9 cellular contexts compared by ENCODE assay signal in the genomic region with DNA sequence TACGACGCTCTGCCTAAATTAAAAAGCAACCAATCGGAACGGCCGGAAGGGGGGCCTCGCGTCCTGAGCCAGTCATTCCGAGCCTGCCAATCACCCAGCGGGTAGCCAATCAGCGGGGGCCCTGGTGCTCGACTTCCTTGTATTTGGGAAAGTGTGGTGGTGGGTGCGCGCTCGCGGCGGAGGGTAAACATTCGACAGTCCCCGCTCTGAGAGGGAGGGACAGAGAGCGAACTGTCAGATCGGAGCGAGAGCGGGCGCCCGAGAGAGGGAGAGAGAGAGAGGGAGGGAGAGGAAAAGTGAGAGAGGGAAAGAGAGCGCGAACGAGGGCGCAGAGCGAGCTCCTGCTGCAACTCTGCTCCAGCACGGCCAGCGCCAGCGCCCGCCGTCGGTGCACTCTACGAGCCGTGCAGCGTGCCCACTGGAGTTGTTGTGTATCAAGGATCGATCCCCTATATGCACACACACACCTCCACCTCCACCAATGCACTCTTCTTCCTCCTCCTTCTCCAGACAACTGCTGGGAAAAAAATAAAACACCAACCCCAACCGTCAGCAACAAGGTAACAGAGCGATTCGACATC. TPM values are rescaled to one million over a fixed set of nuclear protein-coding genes. Genes with fewer than 3 reads are reported as not detected.
A peak's percentile ranks its signal among the peaks of the same experiment; 100 is the strongest.
DNase-seq lines count a peak whose midpoint lies in the region; ATAC-seq and TF ChIP-seq lines count a peak whose summit lies in the region.
"Had no signal": no experiment of that assay in that cellular context is flagged by ENCODE, and none has a peak within 500 bp of the region (broad histone marks: within the 10 kb centered on the region; RNA-seq: fewer than 3 reads in every experiment).

A gene (plus strand): TSS at position 190 of the 581 bp plus-strand sequence. CDS start 1,396 bp downstream, outside the sequence.

- no peak within 1 kb of the TSS for H3K9ac ChIP-seq in BLaER1

- H3K4me3 ChIP-seq in BLaER1: peak within 1 kb of the TSS; percentile 56
- H3K4me3 ChIP-seq in HEK293 (ENCODE audit: low read depth, low read length): peak within 1 kb of the TSS; percentile 62
- peak within 1 kb of the TSS; percentile 32 for H3K4me3 ChIP-seq in SJSA1

- H3K36me3 ChIP-seq in BLaER1 (no peaks in the 10 kb centered on the region), HEK293 (ENCODE audit: control insufficient read depth in 2 of 2, insufficient read depth in 1 of 2, low read length in 2 of 2) (peaks cover 6 to 8% of the 10 kb centered on the region in 2 experiments), SJSA1 (no peaks in the 10 kb centered on the region)

- intact Hi-C loops in dendritic cell treated with granulocyte-macrophage colony-stimulating factor and Interleukin-4, amounts not matched to agents 40 ng/mL and 50 ng/mL, for 4 days (cut with micrococcal nuclease): no loop called here

- DNase-seq in SJSA1 (ENCODE audit: low read depth in 1 of 2, low spot score in 2 of 2): peak; percentile 64 to 72
- peak; percentile 100 for DNase-seq in medulla oblongata (ENCODE audit: extremely low spot score)

- H3K27ac Mint-ChIP-seq in dendritic cell treated with granulocyte-macrophage colony-stimulating factor and Interleukin-4, amounts not matched to agents 40 ng/mL and 50 ng/mL, for 4 days: peak within 1 kb of the TSS; percentile 29
- H3K27ac Mint-ChIP-seq in stimulated activated naive CD8-positive, alpha-beta T cell treated with anti-CD3 and anti-CD28 coated beads, Interleukin-15, Interleukin-2, amounts not matched to agents 100 ng/mL and 50 ng/mL, for 24 hours: peak within 1 kb of the TSS; percentile 82

- CTCF ChIA-PET in HEK293 (lab: Yijun Ruan, JAX): interaction anchor here (0.7 kb wide), 1 partner anchor 348 kb away, joined by 4 read pairs; no protein-coding TSS in a partner anchor

- no peaks in the 10 kb centered on the region for H3K36me3 Mint-ChIP-seq in dendritic cell treated with granulocyte-macrophage colony-stimulating factor and Interleukin-4, amounts not matched to agents 40 ng/mL and 50 ng/mL, for 4 days (ENCODE audit: low read depth)
- H3K36me3 Mint-ChIP-seq in stimulated activated naive CD8-positive, alpha-beta T cell treated with anti-CD3 and anti-CD28 coated beads, Interleukin-15, Interleukin-2, amounts not matched to agents 100 ng/mL and 50 ng/mL, for 24 hours (ENCODE audit: low read depth): peaks cover 9% of the 10 kb centered on the region

- H3K4me3 Mint-ChIP-seq in dendritic cell treated with granulocyte-macrophage colony-stimulating factor and Interleukin-4, amounts not matched to agents 40 ng/mL and 50 ng/mL, for 4 days: peak within 1 kb of the TSS; percentile 92
- peak within 1 kb of the TSS; percentile 81 for H3K4me3 Mint-ChIP-seq in stimulated activated naive CD8-positive, alpha-beta T cell treated with anti-CD3 and anti-CD28 coated beads, Interleukin-15, Interleukin-2, amounts not matched to agents 100 ng/mL and 50 ng/mL, for 24 hours

- ATAC-seq in HG03457 (IDR thresholded peaks at IDR 0.05; ENCODE audit: unreplicated experiment) (no peak), HG03565 (IDR thresholded peaks at IDR 0.05; ENCODE audit: unreplicated experiment) (no peak)
- ATAC-seq: HCT116 had no signal

- peaks cover 10% of the 10 kb centered on the region; the same call in 1 of the 2 replicates for H3K9me3 ChIP-seq in BLaER1
- no peaks in the 10 kb centered on the region for H3K9me3 ChIP-seq in HEK293 (ENCODE audit: control insufficient read depth, insufficient read depth, low read depth, low read length)
- 0 out of 2 replicates have a peak, but pooled peaks cover 2% of the 10 kb centered on the region for H3K9me3 ChIP-seq in SJSA1 (replicated peaks)

- H3K4me1 ChIP-seq in BLaER1: peaks cover 20% of the 10 kb centered on the region; the same call in 1 of the 2 replicates
- H3K4me1 ChIP-seq in HEK293 (ENCODE audit: control insufficient read depth, insufficient read depth, low read length): peaks cover 14% of the 10 kb centered on the region
- H3K4me1 ChIP-seq in SJSA1 (replicated peaks): peaks cover 18% of the 10 kb centered on the region

- H3K9me3 Mint-ChIP-seq in dendritic cell treated with granulocyte-macrophage colony-stimulating factor and Interleukin-4, amounts not matched to agents 40 ng/mL and 50 ng/mL, for 4 days: no peaks in the 10 kb centered on the region
- H3K9me3 Mint-ChIP-seq in stimulated activated naive CD8-positive, alpha-beta T cell treated with anti-CD3 and anti-CD28 coated beads, Interleukin-15, Interleukin-2, amounts not matched to agents 100 ng/mL and 50 ng/mL, for 24 hours: peaks cover 6% of the 10 kb centered on the region

- H3K27ac ChIP-seq in BLaER1: no peak within 1 kb of the TSS
- H3K27ac ChIP-seq in HEK293 (ENCODE audit: extremely low read depth, low read depth, low read length): peak within 1 kb of the TSS; percentile 99
- no peak within 1 kb of the TSS for H3K27ac ChIP-seq in SJSA1

- TF ChIP-seq CTCF in HEK293 (tag by site-specific recombination; IDR thresholded peaks at IDR 0.05): peak; percentile 84

- peaks cover 100% of the 10 kb centered on the region for H3K27me3 ChIP-seq in BLaER1
- peaks cover 65% of the 10 kb centered on the region for H3K27me3 ChIP-seq in SJSA1 (replicated peaks)

- peaks cover 65% of the 10 kb centered on the region for H3K4me1 Mint-ChIP-seq in dendritic cell treated with granulocyte-macrophage colony-stimulating factor and Interleukin-4, amounts not matched to agents 40 ng/mL and 50 ng/mL, for 4 days (ENCODE audit: low read depth)
- H3K4me1 Mint-ChIP-seq in stimulated activated naive CD8-positive, alpha-beta T cell treated with anti-CD3 and anti-CD28 coated beads, Interleukin-15, Interleukin-2, amounts not matched to agents 100 ng/mL and 50 ng/mL, for 24 hours (ENCODE audit: low read depth): peaks cover 40% of the 10 kb centered on the region

- POLR2A ChIA-PET in HEK293 (lab: Yijun Ruan, JAX): interaction anchor here (0.9 to 2.2 kb wide), 5 partner anchors 8 to 151 kb away, joined by 3 to 7 read pairs (median 5); no protein-coding TSS in a partner anchor

- H3K27me3 Mint-ChIP-seq in dendritic cell treated with granulocyte-macrophage colony-stimulating factor and Interleukin-4, amounts not matched to agents 40 ng/mL and 50 ng/mL, for 4 days: peaks cover 80% of the 10 kb centered on the region
- peaks cover 79% of the 10 kb centered on the region for H3K27me3 Mint-ChIP-seq in stimulated activated naive CD8-positive, alpha-beta T cell treated with anti-CD3 and anti-CD28 coated beads, Interleukin-15, Interleukin-2, amounts not matched to agents 100 ng/mL and 50 ng/mL, for 24 hours

- H3K4me2 ChIP-seq in BLaER1: peak within 1 kb of the TSS; percentile 61

- peaks cover 90% of the 10 kb centered on the region for H4K20me1 ChIP-seq in BLaER1

TF ChIP-seq in HEK293, 187 proteins besides CTCF, POLR2A, EP300 and RAD21 (continues in another document):
- TF ChIP-seq ZNF239 (tag by site-specific recombination; IDR thresholded peaks at IDR 0.05) (no peak), ZNF174 (tag by site-specific recombination; IDR thresholded peaks at IDR 0.05) (no peak), ZNF138 (tag by site-specific recombination; IDR thresholded peaks at IDR 0.05; ENCODE audit: borderline replicate concordance) (no peak), ZNF777 (tag by site-specific recombination; IDR thresholded peaks at IDR 0.05; ENCODE audit: borderline replicate concordance) (peak; percentile 71; the same call in 1 of the 2 replicates), TRIM28 (IDR thresholded peaks at IDR 0.05; ENCODE audit: borderline replicate concordance, low read length) (0 out of 2 replicates have a peak, but pooled peaks have one; percentile 24), YY1 (tag by site-specific recombination; IDR thresholded peaks at IDR 0.05) (no peak), REPIN1 (tag by site-specific recombination; IDR thresholded peaks at IDR 0.05; ENCODE audit: low read depth) (no peak), ZNF624 (tag by site-specific recombination; IDR thresholded peaks at IDR 0.05) (no peak), GLIS1 (tag by site-specific recombination; IDR thresholded peaks at IDR 0.05) (peak; percentile 26; the same call in 1 of the 2 replicates)
- TF ChIP-seq, protein P1, sequence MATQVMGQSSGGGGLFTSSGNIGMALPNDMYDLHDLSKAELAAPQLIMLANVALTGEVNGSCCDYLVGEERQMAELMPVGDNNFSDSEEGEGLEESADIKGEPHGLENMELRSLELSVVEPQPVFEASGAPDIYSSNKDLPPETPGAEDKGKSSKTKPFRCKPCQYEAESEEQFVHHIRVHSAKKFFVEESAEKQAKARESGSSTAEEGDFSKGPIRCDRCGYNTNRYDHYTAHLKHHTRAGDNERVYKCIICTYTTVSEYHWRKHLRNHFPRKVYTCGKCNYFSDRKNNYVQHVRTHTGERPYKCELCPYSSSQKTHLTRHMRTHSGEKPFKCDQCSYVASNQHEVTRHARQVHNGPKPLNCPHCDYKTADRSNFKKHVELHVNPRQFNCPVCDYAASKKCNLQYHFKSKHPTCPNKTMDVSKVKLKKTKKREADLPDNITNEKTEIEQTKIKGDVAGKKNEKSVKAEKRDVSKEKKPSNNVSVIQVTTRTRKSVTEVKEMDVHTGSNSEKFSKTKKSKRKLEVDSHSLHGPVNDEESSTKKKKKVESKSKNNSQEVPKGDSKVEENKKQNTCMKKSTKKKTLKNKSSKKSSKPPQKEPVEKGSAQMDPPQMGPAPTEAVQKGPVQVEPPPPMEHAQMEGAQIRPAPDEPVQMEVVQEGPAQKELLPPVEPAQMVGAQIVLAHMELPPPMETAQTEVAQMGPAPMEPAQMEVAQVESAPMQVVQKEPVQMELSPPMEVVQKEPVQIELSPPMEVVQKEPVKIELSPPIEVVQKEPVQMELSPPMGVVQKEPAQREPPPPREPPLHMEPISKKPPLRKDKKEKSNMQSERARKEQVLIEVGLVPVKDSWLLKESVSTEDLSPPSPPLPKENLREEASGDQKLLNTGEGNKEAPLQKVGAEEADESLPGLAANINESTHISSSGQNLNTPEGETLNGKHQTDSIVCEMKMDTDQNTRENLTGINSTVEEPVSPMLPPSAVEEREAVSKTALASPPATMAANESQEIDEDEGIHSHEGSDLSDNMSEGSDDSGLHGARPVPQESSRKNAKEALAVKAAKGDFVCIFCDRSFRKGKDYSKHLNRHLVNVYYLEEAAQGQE (tag by site-specific recombination; IDR thresholded peaks at IDR 0.05): no peak; the same call in 1 of the 2 replicates

RNA-seq across cellular contexts. Expression of the gene that starts here (rescaled TPM):
- total RNA-seq in SJSA1 (2014; rRNA removed; shearing (Covaris generic)): 0.11 TPM in 1 of 2 replicates, not detected in the other

Comparison
In these comparisons a context has a peak if more than half of its experiments do, and no peak if none do; other contexts are left out.
1. Peak in DNase-seq and H3K4me3 ChIP-seq in SJSA1; RNA of the gene not detected or under 1 TPM.